ENCODE assay signal across 1 cellular context in genomic region chr9:130288926-130289705, GRCh38.
TF ChIP-seq lines count a peak whose summit lies in the region.

No MANE protein-coding gene starts in this region.

TF ChIP-seq in H1, 55 proteins besides CTCF, POLR2A, EP300 and RAD21:
- TF ChIP-seq RBBP5 (IDR thresholded peaks at IDR 0.05; ENCODE audit: borderline replicate concordance, low read depth, low read length): no peak
- TF ChIP-seq TCF12 (IDR thresholded peaks at IDR 0.05; ENCODE audit: low read depth, low read length): no peak
- TF ChIP-seq PHF8 (conservative IDR thresholded peaks at IDR 0.05; ENCODE audit: low read depth, low read length): no peak
- TF ChIP-seq RNF2 (IDR thresholded peaks at IDR 0.05; ENCODE audit: borderline replicate concordance, low read depth, low read length, missing control alignments, poor library complexity, severe bottlenecking): no peak
- TF ChIP-seq GTF2F1 (IDR thresholded peaks at IDR 0.05; ENCODE audit: borderline replicate concordance, low read depth, low read length): no peak
- no peak for TF ChIP-seq BCL11A (IDR thresholded peaks at IDR 0.05; ENCODE audit: low read depth in 2 of 2, low read length in 2 of 2)
- TF ChIP-seq SP4 (IDR thresholded peaks at IDR 0.05; ENCODE audit: low read length): no peak
